In the genomic region with DNA sequence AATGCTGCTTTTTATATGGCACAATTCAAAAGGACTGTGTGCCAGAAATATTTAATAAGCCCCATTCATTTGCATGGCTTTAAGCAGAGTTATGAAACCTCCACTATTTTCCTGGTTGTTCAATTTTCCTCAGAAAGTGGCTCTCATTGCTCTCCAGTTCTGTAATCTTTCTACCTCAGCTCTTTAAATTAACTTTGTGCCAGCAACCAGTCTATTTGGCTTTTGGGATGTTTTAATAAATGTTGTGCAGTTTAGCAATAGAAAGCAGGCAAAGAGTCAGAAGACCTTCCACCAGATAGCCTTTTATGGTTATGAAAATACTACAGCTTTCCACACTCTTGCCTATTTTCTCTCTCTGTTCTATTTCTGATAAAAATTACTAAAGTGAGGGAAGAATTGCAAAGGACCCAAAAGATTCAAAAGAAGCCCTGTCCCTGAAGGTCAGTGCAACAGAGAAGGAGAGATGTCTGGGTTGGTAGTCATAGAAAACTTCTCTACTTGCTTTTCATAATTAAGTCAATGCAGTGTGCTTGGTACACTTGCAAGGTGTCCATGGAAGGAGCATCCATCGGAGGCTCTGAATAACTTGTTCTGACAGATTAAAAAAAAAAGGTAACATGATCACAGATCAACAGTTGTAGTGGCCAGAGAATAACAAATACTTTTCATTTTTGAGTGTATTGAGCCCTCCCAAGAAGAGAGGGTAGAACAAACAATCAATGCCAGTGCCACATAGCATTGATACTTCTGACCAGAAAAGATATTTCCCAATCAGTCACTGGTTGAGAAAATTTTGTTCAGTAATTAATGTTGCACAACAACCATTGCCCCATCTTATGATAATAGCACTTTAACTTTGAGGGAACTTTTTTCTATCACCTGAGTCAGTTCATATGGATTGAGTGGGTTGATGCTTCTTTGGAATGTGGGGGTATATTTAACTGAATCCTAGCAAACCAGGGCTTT, we compare ENCODE assay signal across 32 cellular contexts. TPM values are rescaled to one million over a fixed set of nuclear protein-coding genes. Genes with fewer than 3 reads are reported as not detected.
A peak's percentile ranks its signal among the peaks of the same experiment; 100 is the strongest.
DNase-seq lines count a peak whose midpoint lies in the region; ATAC-seq, FAIRE-seq and TF ChIP-seq lines count a peak whose summit lies in the region.
"Had no signal": no experiment of that assay in that cellular context is flagged by ENCODE, and none has a peak within 500 bp of the region (broad histone marks: within the 10 kb centered on the region; RNA-seq: fewer than 3 reads in every experiment).

No MANE protein-coding gene starts in this region.

- no peaks in the 10 kb centered on the region for H3K79me2 ChIP-seq in HepG2 (ENCODE audit: insufficient read depth, low read length)
- no peaks in the 10 kb centered on the region for H3K79me2 ChIP-seq in hepatocyte

- FAIRE-seq in HepG2 (lab: Jason Lieb, UNC): no peak
- FAIRE-seq: A204.1, HTR-8/SVneo had no signal

- H4K20me1 ChIP-seq in HepG2 (ENCODE audit: insufficient read depth, low read length) (no peaks in the 10 kb centered on the region), hepatocyte (ENCODE audit: insufficient read depth, poor library complexity, severe bottlenecking) (no peaks in the 10 kb centered on the region)

- H3K4me1 ChIP-seq in liver (ENCODE audit: control insufficient read depth in 4 of 4, insufficient read depth in 4 of 4, low read length in 3 of 4) (no peaks in the 10 kb centered on the region), HepG2 (ENCODE audit: insufficient read depth, low read length) (no peaks in the 10 kb centered on the region), hepatocyte (ENCODE audit: insufficient read depth) (peaks cover 12% of the 10 kb centered on the region)
- H3K4me1 ChIP-seq: Peyer's patch, SJCRH30 had no signal

- CTCF ChIA-PET in HepG2 (lab: Yijun Ruan, JAX; ENCODE audit: low intra/inter-chr PET ratio, low total read pairs): no interaction called here

- H3K27me3 ChIP-seq in liver (ENCODE audit: control insufficient read depth in 4 of 4, insufficient read depth in 4 of 4, low read length in 3 of 4) (no peaks in the 10 kb centered on the region), HepG2 (ENCODE audit: control insufficient read depth in 1 of 2, insufficient read depth in 2 of 2, low read length in 2 of 2) (no peaks in the 10 kb centered on the region), hepatocyte (no peaks in the 10 kb centered on the region)
- H3K27me3 ChIP-seq: ovary, Peyer's patch, SJCRH30 had no signal

- intact Hi-C loops in HepG2 (cut with micrococcal nuclease; ENCODE audit: unreplicated experiment): no loop called here

- H3K4me3 ChIP-seq in liver (ENCODE audit: low read depth in 1 of 3, low read length in 3 of 3) (no peak overlapping the region), HepG2 (replicated peaks in 1 of 3; ENCODE audit: insufficient read depth in 1 of 3, low read depth in 2 of 3, low read length in 3 of 3) (no peak overlapping the region), fibroblast of the aortic adventitia (ENCODE audit: low read depth, low read length) (no peak overlapping the region), hepatocyte (no peak overlapping the region)
- H3K4me3 ChIP-seq: ovary, Peyer's patch, SJCRH30 had no signal

- peak; percentile 16 to 28 for TF ChIP-seq RAD21 in liver (IDR thresholded peaks at IDR 0.05)
- TF ChIP-seq RAD21 in HepG2 (CRISPR knock-in tag; IDR thresholded peaks at IDR 0.05): no peak

- H3K9me3 ChIP-seq in liver (ENCODE audit: control insufficient read depth in 4 of 4, low read length in 3 of 4): peaks cover 0 to 3% (median 0%) of the 10 kb centered on the region in 4 donors
- peaks cover 6% of the 10 kb centered on the region; the same call in 1 of the 2 replicates for H3K9me3 ChIP-seq in HepG2 (ENCODE audit: low read length)
- peaks cover 2% of the 10 kb centered on the region for H3K9me3 ChIP-seq in hepatocyte (ENCODE audit: low read depth)
- H3K9me3 ChIP-seq: ovary, Peyer's patch, SJCRH30 had no signal

- POLR2A ChIA-PET in HepG2 (lab: Yijun Ruan, JAX): no interaction called here

- 88% methylated on average over 1 of the region's 1 CpG for WGBS in liver
- 40% methylated on average over 1 of the region's 1 CpG for WGBS in HepG2 (ENCODE audit: low lambda C conversion rate)
- WGBS in hepatocyte (ENCODE audit: low lambda C conversion rate, missing lambda C conversion rate): 95% methylated on average over 1 of the region's 1 CpG

- no peak overlapping the region for H3K9ac ChIP-seq in liver (ENCODE audit: low read depth in 1 of 2, low read length in 2 of 2)
- no peak overlapping the region for H3K9ac ChIP-seq in HepG2 (ENCODE audit: insufficient read depth, low read depth, low read length)

- no peak for TF ChIP-seq POLR2A in HepG2 (IDR thresholded peaks at IDR 0.05; ENCODE audit: insufficient read depth in 1 of 2, low read depth in 2 of 2, low read length in 2 of 2)

- TF ChIP-seq EP300 in HepG2 (IDR thresholded peaks at IDR 0.05; ENCODE audit: low read depth in 2 of 2, low read length in 2 of 2) (no peak), HepG2 (CRISPR knock-in tag; IDR thresholded peaks at IDR 0.05; ENCODE audit: borderline replicate concordance) (no peak)

- in situ Hi-C loops in HepG2 (cut with HindIII; ENCODE audit: extremely low pct_ligation_motif_present, low pct_unique_long_range_greater_than_20kb): no loop called here

- H3K36me3 ChIP-seq in liver (ENCODE audit: control insufficient read depth in 4 of 4, insufficient read depth in 3 of 4, low read depth in 1 of 4, low read length in 3 of 4) (no peaks in the 10 kb centered on the region), HepG2 (replicated peaks in 1 of 2; ENCODE audit: control insufficient read depth in 1 of 2, insufficient read depth in 2 of 2, low read length in 2 of 2) (no peaks in the 10 kb centered on the region), hepatocyte (replicated peaks; ENCODE audit: insufficient read depth, low read depth) (no peaks in the 10 kb centered on the region)
- H3K36me3 ChIP-seq: ovary, Peyer's patch, SJCRH30 had no signal

- TF ChIP-seq CTCF in liver (IDR thresholded peaks at IDR 0.05; ENCODE audit: low read depth, low read length, missing input control) (no peak), HepG2 (CRISPR knock-in tag; IDR thresholded peaks at IDR 0.05) (no peak), fibroblast of the aortic adventitia (IDR thresholded peaks at IDR 0.05; ENCODE audit: insufficient read depth, low read length) (no peak), omental fat pad (IDR thresholded peaks at IDR 0.05) (no peak), hepatocyte (IDR thresholded peaks at IDR 0.05; ENCODE audit: poor library complexity) (no peak)

- H2AFZ ChIP-seq in HepG2 (ENCODE audit: low read length): no peak overlapping the region
- no peak overlapping the region for H2AFZ ChIP-seq in hepatocyte

- H3K9me2 ChIP-seq in hepatocyte (replicated peaks; ENCODE audit: insufficient read depth): no peaks in the 10 kb centered on the region

- H3K4me2 ChIP-seq in HepG2 (ENCODE audit: low read depth, low read length) (no peak overlapping the region), hepatocyte (no peak overlapping the region)

- no TSS peak for BruUV-seq in HepG2 (replicated peaks; lab: Mats Ljungman, UMichigan)

- ATAC-seq in HepG2: no peak
- peak; percentile 78 for ATAC-seq in omental fat pad (ENCODE audit: low FRiP score)

- DNase-seq in HepG2 (ENCODE audit: low spot score) (no peak), fibroblast of the aortic adventitia (ENCODE audit: low read depth) (peak; percentile 7), omental fat pad (ENCODE audit: low spot score) (no peak), hepatocyte (ENCODE audit: low spot score) (no peak), hypothalamus (lab: John Stamatoyannopoulos, UW) (no peak), NCI-H524 (lab: John Stamatoyannopoulos, UW) (no peak), NCI-H187 (lab: John Stamatoyannopoulos, UW) (no peak)
- DNase-seq: activated CD4-positive, alpha-beta T cell treated with anti-CD3 and anti-CD28 coated beads for 48 hours; activated CD8-positive, alpha-beta memory T cell treated with anti-CD3 and anti-CD28 coated beads for 24 hours; activated effector memory CD4-positive, alpha-beta T cell treated with Interleukin-2 at 50 U/mL for 16 hours; activated T-cell treated with anti-CD3 and anti-CD28 coated beads for 4 hours; anterior cingulate cortex; CD4-positive, alpha-beta T cell; central memory CD4-positive, alpha-beta T cell; foreskin melanocyte; HCEC 1CT; KBM-7; kidney glomerular epithelial cell; mesenchymal stem cell; NCI-H1417; NCI-H2029 treated with DMSO at 0.1 percent for 48 hours; NCI-H526; ovary; Peyer's patch; SJCRH30; stimulated activated CD4-positive, alpha-beta T cell treated with anti-CD3 and anti-CD28 coated beads, Interleukin-12 subunit alpha, Interleukin-12 subunit beta, amount 100 ng/mL, for 4 hours; stimulated activated CD4-positive, alpha-beta T cell treated with anti-CD3 and anti-CD28 coated beads, Interleukin-4, amount 100 ng/mL, for 1 hour; T-helper 9 cell had no signal

- no peak overlapping the region for H3K27ac ChIP-seq in liver (ENCODE audit: low read depth in 1 of 2, low read length in 2 of 2)
- H3K27ac ChIP-seq in HepG2 (ENCODE audit: extremely low read length, insufficient read depth, low read length): no peak overlapping the region
- no peak overlapping the region for H3K27ac ChIP-seq in hepatocyte
- H3K27ac ChIP-seq: ovary, Peyer's patch, SJCRH30, VCaP had no signal

RNA-seq across cellular contexts. Expression of a gene that starts 48.4 kb away (rescaled TPM):
- total RNA-seq in liver: 10 to 100 TPM in 1 of 2 donors, 1 to 10 TPM in 1; 8.8 to 20.1 TPM
- 1 to 10 TPM; 4.8 to 9.4 TPM for polyA plus RNA-seq in liver
- 7.4 and 9.8 TPM in 2 replicates for total RNA-seq in HepG2 (2016; rRNA removed; fragmentation: Illumina TruSeq; extraction: Trizol)
- total RNA-seq in HepG2 (2016; cell fraction: cytosol; rRNA removed; fragmentation: Illumina TruSeq; extraction: Trizol; ENCODE audit: low read depth): 4.1 and 5.1 TPM in 2 replicates
- total RNA-seq in HepG2 (2016; cell fraction: insoluble cytoplasmic fraction; rRNA removed; fragmentation: Illumina TruSeq; extraction: Trizol): 7.1 and 7.9 TPM in 2 replicates
- 12.8 and 12.9 TPM in 2 replicates for total RNA-seq in HepG2 (2016; cell fraction: membrane; rRNA removed; fragmentation: Illumina TruSeq; extraction: Trizol)
- 9.3 and 9.6 TPM in 2 replicates for total RNA-seq in HepG2 (2016; cell fraction: nucleus; rRNA removed; fragmentation: Illumina TruSeq; extraction: Trizol)
- polyA plus RNA-seq in HepG2 (2011; rRNA removed): 21.4 and 25.1 TPM in 2 replicates
- polyA plus RNA-seq in HepG2 (2011; cell fraction: cytosol; rRNA removed): 23.5 and 27.7 TPM in 2 replicates
- polyA plus RNA-seq in HepG2 (2011; cell fraction: nucleus; rRNA removed): 13.8 and 14.2 TPM in 2 replicates
- polyA plus RNA-seq in HepG2 (2012): 8.4 and 9.8 TPM in 2 replicates
- polyA plus RNA-seq in HepG2 (2016; cell fraction: cytosol; fragmentation: Illumina TruSeq; extraction: Trizol; ENCODE audit: low read depth): 4.9 and 5.4 TPM in 2 replicates
- 12.2 and 12.8 TPM in 2 replicates for polyA plus RNA-seq in HepG2 (2016; cell fraction: insoluble cytoplasmic fraction; fragmentation: Illumina TruSeq; extraction: Trizol; ENCODE audit: low read depth)
- polyA plus RNA-seq in HepG2 (2016; cell fraction: membrane; fragmentation: Illumina TruSeq; extraction: Trizol; ENCODE audit: low read depth): 11.6 and 12.5 TPM in 2 replicates
- polyA plus RNA-seq in HepG2 (2016; cell fraction: nucleus; fragmentation: Illumina TruSeq; extraction: Trizol; ENCODE audit: insufficient read depth, low read depth): 16.3 and 17.0 TPM in 2 replicates
- 7.9 and 33.9 TPM in 2 replicates for polyA minus RNA-seq in HepG2 (2011; rRNA and poly(A)+ RNA removed; ENCODE audit: low replicate concordance)
- polyA minus RNA-seq in HepG2 (2011; cell fraction: cytosol; rRNA and poly(A)+ RNA removed): 11.2 and 12.0 TPM in 2 replicates
- 12.7 and 13.4 TPM in 2 replicates for polyA minus RNA-seq in HepG2 (2011; cell fraction: nucleus; rRNA and poly(A)+ RNA removed)
- total RNA-seq in fibroblast of the aortic adventitia (ENCODE audit: low replicate concordance): 4.6 and 60.3 TPM in 2 replicates
- 100 to 1,000 TPM in 1 of 4 donors, 10 to 100 TPM in 3; 61.3 to 130 (median 68.3) TPM for total RNA-seq in omental fat pad
- 45.4 and 48.2 TPM in 2 replicates for total RNA-seq in hepatocyte
- polyA plus RNA-seq in hepatocyte: 69.4 and 74.6 TPM in 2 replicates
